ENCODE assay signal across 1 cellular context in the genomic region with DNA sequence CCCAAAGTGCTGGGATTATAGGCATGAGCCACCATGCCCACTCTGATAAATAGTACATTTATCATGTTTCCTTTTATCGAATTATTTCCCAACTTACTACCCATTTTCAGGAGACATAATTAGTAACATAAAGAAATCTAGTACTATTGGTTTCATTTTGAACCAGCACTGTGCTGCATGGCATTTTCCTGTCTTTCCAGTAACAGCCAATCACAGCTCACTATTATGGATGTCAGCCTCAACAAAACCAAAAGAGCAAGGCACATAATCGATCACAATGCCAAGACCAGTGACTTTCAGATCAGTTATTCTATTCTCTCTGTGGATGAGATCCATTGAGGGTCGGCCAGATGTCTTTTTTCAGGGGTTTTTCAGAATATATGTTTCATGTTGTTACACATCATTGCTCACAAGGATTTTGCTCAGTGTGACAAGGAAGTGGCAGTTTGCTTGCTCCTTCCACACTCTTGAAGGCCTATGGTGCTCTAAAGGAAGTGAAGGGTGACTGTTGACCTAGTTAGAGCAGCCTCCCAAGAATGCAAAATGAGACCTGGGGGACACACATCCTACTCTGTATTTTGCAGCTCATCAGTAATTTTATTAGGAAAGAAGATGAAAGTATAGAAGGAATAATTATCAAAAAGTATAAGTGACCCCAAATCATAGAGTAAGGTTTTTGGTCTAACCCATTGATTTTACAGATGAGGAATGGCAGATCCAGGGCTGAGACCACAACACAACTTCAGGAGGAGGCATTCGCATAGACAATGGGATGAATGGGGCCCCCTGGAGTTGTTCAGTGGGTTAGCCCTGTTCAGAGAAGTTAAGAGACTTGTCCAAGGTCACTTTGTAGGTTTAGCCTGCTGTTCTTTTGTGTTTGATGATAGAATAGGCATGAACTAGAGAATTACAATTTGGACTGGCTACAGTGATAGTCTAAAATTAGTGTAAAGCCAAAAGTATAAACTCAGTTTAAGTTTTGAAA.
TF ChIP-seq lines count a peak whose summit lies in the region.

No MANE protein-coding gene starts in this region.

TF ChIP-seq in H1, 55 proteins besides CTCF, POLR2A, EP300 and RAD21:
- TF ChIP-seq, protein P1, sequence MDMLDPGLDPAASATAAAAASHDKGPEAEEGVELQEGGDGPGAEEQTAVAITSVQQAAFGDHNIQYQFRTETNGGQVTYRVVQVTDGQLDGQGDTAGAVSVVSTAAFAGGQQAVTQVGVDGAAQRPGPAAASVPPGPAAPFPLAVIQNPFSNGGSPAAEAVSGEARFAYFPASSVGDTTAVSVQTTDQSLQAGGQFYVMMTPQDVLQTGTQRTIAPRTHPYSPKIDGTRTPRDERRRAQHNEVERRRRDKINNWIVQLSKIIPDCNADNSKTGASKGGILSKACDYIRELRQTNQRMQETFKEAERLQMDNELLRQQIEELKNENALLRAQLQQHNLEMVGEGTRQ (IDR thresholded peaks at IDR 0.05; ENCODE audit: low read length) = no peak
- no peak for TF ChIP-seq SAP30 (IDR thresholded peaks at IDR 0.05; ENCODE audit: insufficient read depth, insufficient replicate concordance, low read length)
- peak; percentile 38 for TF ChIP-seq NANOG (IDR thresholded peaks at IDR 0.05; ENCODE audit: insufficient read depth, low read depth, low read length, poor library complexity, severe bottlenecking)
- TF ChIP-seq, protein P2, sequence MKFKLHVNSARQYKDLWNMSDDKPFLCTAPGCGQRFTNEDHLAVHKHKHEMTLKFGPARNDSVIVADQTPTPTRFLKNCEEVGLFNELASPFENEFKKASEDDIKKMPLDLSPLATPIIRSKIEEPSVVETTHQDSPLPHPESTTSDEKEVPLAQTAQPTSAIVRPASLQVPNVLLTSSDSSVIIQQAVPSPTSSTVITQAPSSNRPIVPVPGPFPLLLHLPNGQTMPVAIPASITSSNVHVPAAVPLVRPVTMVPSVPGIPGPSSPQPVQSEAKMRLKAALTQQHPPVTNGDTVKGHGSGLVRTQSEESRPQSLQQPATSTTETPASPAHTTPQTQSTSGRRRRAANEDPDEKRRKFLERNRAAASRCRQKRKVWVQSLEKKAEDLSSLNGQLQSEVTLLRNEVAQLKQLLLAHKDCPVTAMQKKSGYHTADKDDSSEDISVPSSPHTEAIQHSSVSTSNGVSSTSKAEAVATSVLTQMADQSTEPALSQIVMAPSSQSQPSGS (IDR thresholded peaks at IDR 0.05; ENCODE audit: low read length) = no peak
- no peak for TF ChIP-seq JUND (IDR thresholded peaks at IDR 0.05; ENCODE audit: low read length)
- no peak for TF ChIP-seq CHD7 (IDR thresholded peaks at IDR 0.05; ENCODE audit: insufficient replicate concordance, low read length)
- peak; percentile 61; the same call in 1 of the 2 replicates for TF ChIP-seq POLR2AphosphoS5 (IDR thresholded peaks at IDR 0.05; ENCODE audit: low read depth, low read length)
